19 cellular contexts compared by ENCODE assay signal in the genomic region with DNA sequence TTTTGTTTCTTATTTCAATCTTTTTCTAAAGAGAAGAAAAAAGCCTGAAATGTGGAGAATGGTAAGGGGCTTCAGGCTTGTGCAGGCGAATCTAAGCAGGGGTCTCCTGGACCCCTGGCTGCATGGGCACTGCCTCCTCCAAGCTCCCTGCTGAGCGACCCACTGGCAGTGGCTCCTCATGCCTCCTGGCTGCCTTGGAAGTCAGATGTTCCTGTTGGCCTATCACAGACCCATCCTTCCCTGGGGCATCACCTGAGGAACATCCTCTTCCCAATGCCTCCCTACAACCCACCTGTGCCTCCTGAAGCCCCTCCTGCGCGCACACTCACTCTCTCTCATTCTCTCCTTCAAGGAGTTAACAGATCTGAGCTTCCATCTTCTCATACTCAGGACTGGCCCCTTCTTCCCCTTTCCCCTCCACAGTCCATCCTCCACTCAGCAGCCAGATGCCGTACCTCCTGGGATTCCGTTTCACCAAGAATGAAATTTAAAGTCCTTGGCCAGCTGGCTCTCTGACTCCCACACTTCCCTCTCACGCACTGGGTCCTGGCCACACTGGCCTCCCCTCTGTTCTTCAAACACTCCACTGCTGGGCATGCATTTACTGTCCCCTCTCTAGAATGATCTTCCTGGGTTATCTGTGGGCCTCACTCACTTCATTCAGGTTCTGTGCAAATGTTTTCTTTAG. TPM values are rescaled to one million over a fixed set of nuclear protein-coding genes. Genes with fewer than 3 reads are reported as not detected.
DNase-seq lines count a peak whose midpoint lies in the region; ATAC-seq and TF ChIP-seq lines count a peak whose summit lies in the region.
"Had no signal": no experiment of that assay in that cellular context is flagged by ENCODE, and none has a peak within 500 bp of the region (broad histone marks: within the 10 kb centered on the region; RNA-seq: fewer than 3 reads in every experiment).

No MANE protein-coding gene starts in this region.

- H3K9me3 ChIP-seq in esophagus muscularis mucosa (no peaks in the 10 kb centered on the region), stomach (no peaks in the 10 kb centered on the region)

- TF ChIP-seq POLR2A in esophagus muscularis mucosa (IDR thresholded peaks at IDR 0.05; ENCODE audit: low read depth): no peak
- TF ChIP-seq POLR2A in stomach (IDR thresholded peaks at IDR 0.05): no peak

- H3K4me1 ChIP-seq in esophagus muscularis mucosa: peaks cover 11 to 13% (median 12%) of the 10 kb centered on the region in 4 donors
- peaks cover 6 to 14% (median 13%) of the 10 kb centered on the region in 4 donors for H3K4me1 ChIP-seq in stomach

- intact Hi-C loops in activated CD4-positive, alpha-beta memory T cell treated with anti-CD3 and anti-CD28 coated beads for 36 hours (cut with micrococcal nuclease): no loop called here
- intact Hi-C loops in esophagus muscularis mucosa (cut with DNase I): loop anchor here (10.0 kb wide), 1 partner anchor 352 kb away; the partner anchor contains the start of gene ZSCAN20
- intact Hi-C loops in stomach (cut with DNase I; ENCODE audit: low total_unique reads): no loop called here

- no peak overlapping the region for H3K27ac ChIP-seq in esophagus muscularis mucosa (replicated peaks in 1 of 4)
- H3K27ac ChIP-seq in stomach: no peak overlapping the region
- H3K27ac ChIP-seq: 22Rv1, KMS-11 had no signal

- H3K4me3 ChIP-seq in esophagus muscularis mucosa (no peak overlapping the region), stomach (no peak overlapping the region)

- H3K9me3 Mint-ChIP-seq in activated CD4-positive, alpha-beta memory T cell treated with anti-CD3 and anti-CD28 coated beads, Interleukin-2, amount 10 ng/mL, durations not matched to agents 7 days and 5 days: no peaks in the 10 kb centered on the region
- H3K9me3 Mint-ChIP-seq in activated CD4-positive, alpha-beta memory T cell treated with anti-CD3 and anti-CD28 coated beads for 36 hours: no peaks in the 10 kb centered on the region
- H3K9me3 Mint-ChIP-seq: HFFc6 had no signal

- CTCF ChIA-PET in activated CD4-positive, alpha-beta memory T cell treated with anti-CD3 and anti-CD28 coated beads, Interleukin-2, amount 10 ng/mL, durations not matched to agents 7 days and 5 days (lab: Charles Lee): no interaction called here
- CTCF ChIA-PET in activated CD4-positive, alpha-beta memory T cell treated with anti-CD3 and anti-CD28 coated beads for 36 hours (lab: Charles Lee): interaction anchor here (0.7 kb wide), 1 partner anchor 68 kb away, joined by 3 read pairs; no protein-coding TSS in a partner anchor

- no peak overlapping the region for H3K4me3 Mint-ChIP-seq in activated CD4-positive, alpha-beta memory T cell treated with anti-CD3 and anti-CD28 coated beads, Interleukin-2, amount 10 ng/mL, durations not matched to agents 7 days and 5 days
- H3K4me3 Mint-ChIP-seq in activated CD4-positive, alpha-beta memory T cell treated with anti-CD3 and anti-CD28 coated beads for 36 hours: no peak overlapping the region
- H3K4me3 Mint-ChIP-seq: B cell, HFFc6 had no signal

- ATAC-seq in HG03280 (IDR thresholded peaks at IDR 0.05; ENCODE audit: unreplicated experiment): no peak

- no peak overlapping the region for H3K27ac Mint-ChIP-seq in activated CD4-positive, alpha-beta memory T cell treated with anti-CD3 and anti-CD28 coated beads, Interleukin-2, amount 10 ng/mL, durations not matched to agents 7 days and 5 days
- no peak overlapping the region for H3K27ac Mint-ChIP-seq in activated CD4-positive, alpha-beta memory T cell treated with anti-CD3 and anti-CD28 coated beads for 36 hours
- H3K27ac Mint-ChIP-seq: B cell, HFFc6 had no signal

- TF ChIP-seq EP300 in esophagus muscularis mucosa (IDR thresholded peaks at IDR 0.05) (no peak), stomach (IDR thresholded peaks at IDR 0.05) (no peak)

- peaks cover 24% of the 10 kb centered on the region for H3K36me3 Mint-ChIP-seq in activated CD4-positive, alpha-beta memory T cell treated with anti-CD3 and anti-CD28 coated beads, Interleukin-2, amount 10 ng/mL, durations not matched to agents 7 days and 5 days (ENCODE audit: low read depth)
- peaks cover 12% of the 10 kb centered on the region for H3K36me3 Mint-ChIP-seq in activated CD4-positive, alpha-beta memory T cell treated with anti-CD3 and anti-CD28 coated beads for 36 hours

- peaks cover 0 to 3% (median 0%) of the 10 kb centered on the region in 4 donors for H3K27me3 ChIP-seq in esophagus muscularis mucosa
- H3K27me3 ChIP-seq in stomach: peaks cover 0 to 5% (median 0%) of the 10 kb centered on the region in 3 donors

- no peak for TF ChIP-seq CTCF in esophagus muscularis mucosa (IDR thresholded peaks at IDR 0.05)
- TF ChIP-seq CTCF in stomach (IDR thresholded peaks at IDR 0.05): no peak

- peak; percentile 12 for DNase-seq in activated CD4-positive, alpha-beta memory T cell treated with anti-CD3 and anti-CD28 coated beads, Interleukin-2, amount 10 ng/mL, durations not matched to agents 7 days and 5 days
- DNase-seq in activated CD4-positive, alpha-beta memory T cell treated with anti-CD3 and anti-CD28 coated beads for 36 hours: no peak
- DNase-seq in OCI-M1 (lab: John Stamatoyannopoulos, UW) (peak; percentile 17), esophagus muscularis mucosa (ENCODE audit: extremely low spot score) (peak; percentile 75), stomach (no peak), kidney tubule cell (ENCODE audit: low spot score) (no peak)
- DNase-seq in stimulated activated CD8-positive, alpha-beta memory T cell treated with anti-CD3 and anti-CD28 coated beads, Interleukin-4, amount 100 ng/mL, for 48 hours: peak; percentile 12
- DNase-seq: CD4-positive, CD25-positive, alpha-beta regulatory T cell; EL; HFFc6; NCI-H1092; NCI-H1694 treated with DMSO at 0.1 percent for 48 hours; NCI-H2107; NCI-H2227 treated with DMSO at 0.1 percent for 48 hours; NCI-H524 had no signal

- H3K4me1 Mint-ChIP-seq in activated CD4-positive, alpha-beta memory T cell treated with anti-CD3 and anti-CD28 coated beads, Interleukin-2, amount 10 ng/mL, durations not matched to agents 7 days and 5 days: peaks cover 17% of the 10 kb centered on the region
- H3K4me1 Mint-ChIP-seq in activated CD4-positive, alpha-beta memory T cell treated with anti-CD3 and anti-CD28 coated beads for 36 hours (ENCODE audit: low read depth): peaks cover 13% of the 10 kb centered on the region

- H3K36me3 ChIP-seq in esophagus muscularis mucosa (no peaks in the 10 kb centered on the region), stomach (no peaks in the 10 kb centered on the region)

- WGBS in esophagus muscularis mucosa: 72% methylated on average over 7 of the region's 7 CpGs
- 65 to 78% (median 71%) methylated on average over 7 of the region's 7 CpGs for WGBS in stomach, 5 donors

- no peaks in the 10 kb centered on the region for H3K27me3 Mint-ChIP-seq in activated CD4-positive, alpha-beta memory T cell treated with anti-CD3 and anti-CD28 coated beads, Interleukin-2, amount 10 ng/mL, durations not matched to agents 7 days and 5 days
- no peaks in the 10 kb centered on the region for H3K27me3 Mint-ChIP-seq in activated CD4-positive, alpha-beta memory T cell treated with anti-CD3 and anti-CD28 coated beads for 36 hours

- POLR2A ChIA-PET in activated CD4-positive, alpha-beta memory T cell treated with anti-CD3 and anti-CD28 coated beads, Interleukin-2, amount 10 ng/mL, durations not matched to agents 7 days and 5 days (lab: Charles Lee): interaction anchor here (1.3 kb wide), 1 partner anchor 9 kb away, joined by 3 read pairs; no protein-coding TSS in a partner anchor
- POLR2A ChIA-PET in activated CD4-positive, alpha-beta memory T cell treated with anti-CD3 and anti-CD28 coated beads for 36 hours (lab: Charles Lee): no interaction called here

RNA-seq across cellular contexts. Expression of gene AZIN2, which starts 41.7 kb away (rescaled TPM):
- total RNA-seq in activated CD4-positive, alpha-beta memory T cell treated with anti-CD3 and anti-CD28 coated beads, Interleukin-2, amount 10 ng/mL, durations not matched to agents 7 days and 5 days: 1 to 10 TPM; 3.9 to 4.5 TPM
- total RNA-seq in activated CD4-positive, alpha-beta memory T cell treated with anti-CD3 and anti-CD28 coated beads for 36 hours: 1 to 10 TPM; 2.5 to 2.9 TPM
- 1 to 10 TPM; 2.5 to 6.1 (median 4.1) TPM for total RNA-seq in esophagus muscularis mucosa
- total RNA-seq in stomach: 10 to 100 TPM in 2 of 5 donors, 1 to 10 TPM in 2, not detected in 1; 2.0 to 39.7 (median 6.8) TPM
- 1 to 10 TPM in 2 of 3 donors, under 1 TPM in 1; 0.61 to 2.0 (median 1.1) TPM for polyA plus RNA-seq in stomach

RNA-seq across cellular contexts. Expression of gene TRIM62, which starts 59.2 kb away (rescaled TPM):
- 10 to 100 TPM; 10.3 to 11.5 TPM for total RNA-seq in activated CD4-positive, alpha-beta memory T cell treated with anti-CD3 and anti-CD28 coated beads, Interleukin-2, amount 10 ng/mL, durations not matched to agents 7 days and 5 days
- 1 to 10 TPM; 3.6 to 3.9 TPM for total RNA-seq in activated CD4-positive, alpha-beta memory T cell treated with anti-CD3 and anti-CD28 coated beads for 36 hours
- total RNA-seq in esophagus muscularis mucosa (1 to 10 TPM; 5.0 to 9.3 (median 7.8) TPM), stomach (10 to 100 TPM in 2 of 5 donors, 1 to 10 TPM in 3; 2.0 to 18.1 (median 4.5) TPM)
- 1 to 10 TPM in 2 of 3 donors, under 1 TPM in 1; 0.76 to 3.2 (median 3.1) TPM for polyA plus RNA-seq in stomach

Comparison
In these comparisons a context has a peak if more than half of its experiments do, and no peak if none do; other contexts are left out.
1. DNase-seq: peak in activated CD4-positive, alpha-beta memory T cell treated with anti-CD3 and anti-CD28 coated beads, Interleukin-2, amount 10 ng/mL, durations not matched to agents 7 days and 5 days (single experiment), OCI-M1 (single experiment), esophagus muscularis mucosa (single experiment) and stimulated activated CD8-positive, alpha-beta memory T cell treated with anti-CD3 and anti-CD28 coated beads, Interleukin-4, amount 100 ng/mL, for 48 hours (single experiment); none in activated CD4-positive, alpha-beta memory T cell treated with anti-CD3 and anti-CD28 coated beads for 36 hours (single experiment), stomach (single experiment) and kidney tubule cell (single experiment).